Comparison of ENCODE assay signal across 8 cellular contexts in the genomic region with DNA sequence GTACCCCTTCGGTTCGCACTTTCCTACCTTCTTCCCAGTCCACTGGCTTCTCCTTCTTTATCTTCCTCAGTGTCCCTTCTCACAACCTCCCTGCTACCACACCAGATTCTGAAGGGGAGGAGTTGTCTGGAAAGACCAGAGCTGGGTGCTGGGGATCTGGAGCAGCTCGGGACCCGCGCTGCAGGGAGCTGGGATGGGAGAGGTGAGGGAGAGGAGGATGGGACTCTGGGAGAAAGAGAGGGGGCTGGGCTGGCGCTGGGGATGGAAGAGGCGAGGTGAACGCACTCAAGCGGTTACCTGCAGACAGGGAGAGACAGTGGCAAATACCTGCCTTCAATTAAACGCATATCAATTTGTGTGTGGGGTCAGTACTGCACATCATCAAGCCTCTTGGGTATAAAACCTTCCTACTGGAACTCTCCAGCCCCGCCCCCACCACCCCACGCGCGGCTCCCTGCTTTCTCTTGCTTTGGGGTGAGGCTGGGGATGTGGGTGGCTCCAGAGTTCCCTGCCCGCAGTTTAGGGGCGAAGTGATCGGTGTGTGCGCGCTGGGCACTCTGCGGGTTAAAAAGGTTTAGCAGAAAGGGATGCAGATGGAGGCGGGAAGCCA. TPM values are rescaled to one million over a fixed set of nuclear protein-coding genes. Genes with fewer than 3 reads are reported as not detected.
DNase-seq lines count a peak whose midpoint lies in the region; ATAC-seq and TF ChIP-seq lines count a peak whose summit lies in the region.

No MANE protein-coding gene starts in this region.

- no peak for TF ChIP-seq POLR2A in heart left ventricle (IDR thresholded peaks at IDR 0.05)
- TF ChIP-seq POLR2A in right lobe of liver (IDR thresholded peaks at IDR 0.05): no peak
- no peak for TF ChIP-seq POLR2A in upper lobe of left lung (IDR thresholded peaks at IDR 0.05)

- H3K27ac ChIP-seq in heart left ventricle (peak overlapping the region in 3 of 12 donors; percentile 85 to 94 (median 90)), ascending aorta (peak overlapping the region; percentile 95 to 96), right lobe of liver (no peak overlapping the region), upper lobe of left lung (peak overlapping the region in 2 of 4 donors; percentile 85 to 88)

- H3K4me1 ChIP-seq in heart left ventricle (peaks cover 0 to 35% (median 19%) of the 10 kb centered on the region in 12 donors), ascending aorta (peaks cover 3 to 20% of the 10 kb centered on the region in 2 donors), right lobe of liver (peaks cover 0 to 8% (median 0%) of the 10 kb centered on the region in 4 donors), upper lobe of left lung (peaks cover 15 to 19% (median 17%) of the 10 kb centered on the region in 4 donors)

- TF ChIP-seq EP300 in upper lobe of left lung (IDR thresholded peaks at IDR 0.05): no peak

- no peaks in the 10 kb centered on the region for H3K36me3 ChIP-seq in heart left ventricle
- no peaks in the 10 kb centered on the region for H3K36me3 ChIP-seq in ascending aorta
- H3K36me3 ChIP-seq in right lobe of liver: no peaks in the 10 kb centered on the region
- no peaks in the 10 kb centered on the region for H3K36me3 ChIP-seq in upper lobe of left lung

- H3K4me3 ChIP-seq in heart left ventricle (peak overlapping the region; percentile 56 to 97 (median 82)), ascending aorta (peak overlapping the region; percentile 86 to 96), right lobe of liver (peak overlapping the region; percentile 53 to 78 (median 63)), upper lobe of left lung (peak overlapping the region in 3 of 4 donors; percentile 72 to 91 (median 79))

- no peaks in the 10 kb centered on the region for H3K9me3 ChIP-seq in heart left ventricle
- H3K9me3 ChIP-seq in ascending aorta: no peaks in the 10 kb centered on the region
- H3K9me3 ChIP-seq in right lobe of liver: no peaks in the 10 kb centered on the region
- no peaks in the 10 kb centered on the region for H3K9me3 ChIP-seq in upper lobe of left lung

- intact Hi-C loops in heart left ventricle (cut with DNase I) (loop anchor here in 4 of 10 donors (10.0 kb wide), 3 partner anchors 111 to 371 kb away; a partner anchor contains a TSS), Right ventricle myocardium superior (cut with DNase I) (no loop called here), ascending aorta (cut with DNase I) (loop anchor here (2.0 to 10.0 kb wide), 2 partner anchors 25 to 169 kb away; no protein-coding TSS in a partner anchor), right lobe of liver (cut with DNase I) (no loop called here)

- TF ChIP-seq CTCF in heart left ventricle (IDR thresholded peaks at IDR 0.05) (no peak), ascending aorta (IDR thresholded peaks at IDR 0.05) (no peak), right lobe of liver (IDR thresholded peaks at IDR 0.05) (no peak), upper lobe of left lung (IDR thresholded peaks at IDR 0.05) (no peak)

- peak in 1 of 5 donors; percentile 43 for DNase-seq in heart left ventricle
- no peak for DNase-seq in Right ventricle myocardium superior
- DNase-seq in ascending aorta (ENCODE audit: low spot score in 2 of 2): no peak
- DNase-seq in right lobe of liver: peak in 1 of 3 donors; percentile 20
- DNase-seq in upper lobe of left lung: peak in 1 of 2 donors; percentile 74
- DNase-seq in NCI-H1105 treated with DMSO at 0.1 percent for 48 hours (lab: John Stamatoyannopoulos, UW): no peak
- no peak for DNase-seq in stimulated activated CD4-positive, alpha-beta T cell treated with anti-CD3 and anti-CD28 coated beads, Interleukin-12 subunit alpha, Interleukin-12 subunit beta, amount 100 ng/mL, for 4 hours
- DNase-seq in NK-92 treated with Interleukin-12 subunit alpha and Interleukin-12 subunit beta, amount 100 ng/mL, for 24 hours (lab: John Stamatoyannopoulos, UW): no peak

- no peak for ATAC-seq in heart left ventricle
- ATAC-seq in Right ventricle myocardium superior (ENCODE audit: poor library complexity): no peak
- ATAC-seq in right lobe of liver: no peak
- no peak for ATAC-seq in upper lobe of left lung (ENCODE audit: low FRiP score in 2 of 2)

- H3K27me3 ChIP-seq in heart left ventricle (no peaks in the 10 kb centered on the region), ascending aorta (no peaks in the 10 kb centered on the region), right lobe of liver (no peaks in the 10 kb centered on the region), upper lobe of left lung (no peaks in the 10 kb centered on the region)

- WGBS in heart left ventricle, 4 donors: 25 to 42% (median 36%) methylated on average over 15 to 21 of the region's 21 CpGs
- WGBS in right lobe of liver (ENCODE audit: insufficient coverage, low coverage, low lambda C conversion rate, missing lambda C conversion rate): 17% methylated on average over 19 of the region's 21 CpGs
- 27 to 38% methylated on average over 18 to 21 of the region's 21 CpGs for WGBS in upper lobe of left lung, 2 donors

RNA-seq across cellular contexts. Expression of a gene that starts 1.1 kb away (rescaled TPM):
- total RNA-seq in heart left ventricle: 1,000 to 10,000 TPM in 6 of 9 donors, 100 to 1,000 TPM in 3; 578 to 1,548 (median 1,139) TPM
- polyA plus RNA-seq in heart left ventricle: 100 to 1,000 TPM; 569 to 590 TPM
- 859 TPM for total RNA-seq in Right ventricle myocardium superior
- 940 TPM for total RNA-seq in ascending aorta
- 10 to 100 TPM; 10.9 to 22.7 (median 16.8) TPM for total RNA-seq in right lobe of liver
- 100 to 1,000 TPM in 5 of 6 donors, 10 to 100 TPM in 1; 91.1 to 428 (median 212) TPM for total RNA-seq in upper lobe of left lung

Comparison
In these comparisons a context has a peak if more than half of its experiments do, and no peak if none do; other contexts are left out.
1. H3K27ac ChIP-seq: peak in ascending aorta (2 of 2); none in right lobe of liver (0 of 3).
2. Peak in every context shown above with its lines, with median percentiles within 50 percentile points of each other: H3K4me3 ChIP-seq.